15 cellular contexts compared by ENCODE assay signal in genomic region chr19:46355234-46355990, GRCh38. TPM values are rescaled to one million over a fixed set of nuclear protein-coding genes. Genes with fewer than 3 reads are reported as not detected.
DNase-seq lines count a peak whose midpoint lies in the region; ATAC-seq and FAIRE-seq lines count a peak whose summit lies in the region.
"Had no signal": no experiment of that assay in that cellular context is flagged by ENCODE, and none has a peak within 500 bp of the region (broad histone marks: within the 10 kb centered on the region; RNA-seq: fewer than 3 reads in every experiment).

No MANE protein-coding gene starts in this region.

- ATAC-seq in T-cell (replicated peaks in 1 of 4): no peak
- peak; percentile 42 for ATAC-seq in left ventricle myocardium superior

- peaks cover 7 to 9% of the 10 kb centered on the region in 2 donors for H3K36me3 ChIP-seq in small intestine (ENCODE audit: control insufficient read depth in 2 of 2, insufficient read depth in 2 of 2, low read length in 2 of 2)
- H3K36me3 ChIP-seq: colonic mucosa had no signal

- no peak for DNase-seq in activated CD4-positive, alpha-beta T cell treated with anti-CD3 and anti-CD28 coated beads, Interleukin-2, amount 10 ng/mL, durations not matched to agents 24 days and 14 days
- no peak for DNase-seq in activated CD4-positive, alpha-beta T cell treated with anti-CD3 and anti-CD28 coated beads for 4 hours
- DNase-seq in T-cell: no peak
- DNase-seq in left ventricle myocardium superior: no peak
- peak; percentile 73 for DNase-seq in small intestine
- no peak for DNase-seq in AG08396 (ENCODE audit: low spot score)
- no peak for DNase-seq in SIG-M5 treated with dmso at 0.1 percent for 504 hours (lab: John Stamatoyannopoulos, UW; ENCODE audit: unreplicated experiment)
- DNase-seq in cerebellum (ENCODE audit: low spot score): no peak
- DNase-seq: activated CD4-positive, CD25-positive, alpha-beta regulatory T cell; colonic mucosa; HCEC 1CT; KG1; NCI-H187 treated with DMSO at 0.1 percent for 48 hours; NCI-H748 treated with DMSO at 0.1 percent for 48 hours had no signal

- intact Hi-C loops in activated CD4-positive, alpha-beta T cell treated with anti-CD3 and anti-CD28 coated beads, Interleukin-2, amount 10 ng/mL, durations not matched to agents 24 days and 14 days (cut with micrococcal nuclease): no loop called here
- intact Hi-C loops in left ventricle myocardium superior (cut with micrococcal nuclease): no loop called here

- no peaks in the 10 kb centered on the region for H3K9me3 ChIP-seq in small intestine (ENCODE audit: control insufficient read depth, low read depth)
- H3K9me3 ChIP-seq: colonic mucosa, SJSA1 had no signal

- peak overlapping the region; percentile 82 for H3K27ac Mint-ChIP-seq in activated CD4-positive, alpha-beta T cell treated with anti-CD3 and anti-CD28 coated beads, Interleukin-2, amount 10 ng/mL, durations not matched to agents 24 days and 14 days
- H3K27ac Mint-ChIP-seq in T-cell: peak overlapping the region; percentile 56 to 66

- H3K4me3 ChIP-seq in small intestine (ENCODE audit: low read depth in 1 of 2, low read length in 2 of 2): no peak overlapping the region
- H3K4me3 ChIP-seq: colonic mucosa, SJSA1 had no signal

- POLR2A ChIA-PET in T-cell (lab: Charles Lee): interaction anchor here in 1 of 2 donors (0.9 kb wide), 1 partner anchor 8 kb away, joined by 3 read pairs; no protein-coding TSS in a partner anchor

- 72 to 78% (median 73%) methylated on average over 19 of the region's 19 CpGs for WGBS in small intestine, 3 donors

- H3K27ac ChIP-seq in small intestine (ENCODE audit: low read depth in 1 of 2, low read length in 1 of 2): peak overlapping the region in 1 of 2 donors; percentile 4
- H3K27ac ChIP-seq: colonic mucosa, SJSA1 had no signal

- H3K4me1 ChIP-seq in small intestine (ENCODE audit: control insufficient read depth in 2 of 2, insufficient read depth in 1 of 2, low read depth in 1 of 2, low read length in 1 of 2): peaks cover 9 to 13% of the 10 kb centered on the region in 2 donors

- FAIRE-seq in small intestine (lab: Jason Lieb, UNC): no peak

- no peaks in the 10 kb centered on the region for H3K9me3 Mint-ChIP-seq in activated CD4-positive, alpha-beta T cell treated with anti-CD3 and anti-CD28 coated beads, Interleukin-2, amount 10 ng/mL, durations not matched to agents 24 days and 14 days
- H3K9me3 Mint-ChIP-seq in T-cell: no peaks in the 10 kb centered on the region

- H3K36me3 Mint-ChIP-seq in activated CD4-positive, alpha-beta T cell treated with anti-CD3 and anti-CD28 coated beads, Interleukin-2, amount 10 ng/mL, durations not matched to agents 24 days and 14 days (ENCODE audit: low read depth): peaks cover 50% of the 10 kb centered on the region
- H3K36me3 Mint-ChIP-seq in T-cell: peaks cover 23% of the 10 kb centered on the region

- H3K27me3 Mint-ChIP-seq in activated CD4-positive, alpha-beta T cell treated with anti-CD3 and anti-CD28 coated beads, Interleukin-2, amount 10 ng/mL, durations not matched to agents 24 days and 14 days: no peaks in the 10 kb centered on the region
- H3K27me3 Mint-ChIP-seq in T-cell: no peaks in the 10 kb centered on the region

- H3K4me1 Mint-ChIP-seq in activated CD4-positive, alpha-beta T cell treated with anti-CD3 and anti-CD28 coated beads, Interleukin-2, amount 10 ng/mL, durations not matched to agents 24 days and 14 days: peaks cover 33% of the 10 kb centered on the region
- peaks cover 53 to 72% (median 56%) of the 10 kb centered on the region in 3 donors for H3K4me1 Mint-ChIP-seq in T-cell

- CTCF ChIA-PET in T-cell (lab: Charles Lee): interaction anchor here in 1 of 2 donors (0.5 kb wide), 1 partner anchor 9 kb away, joined by 5 read pairs; no protein-coding TSS in a partner anchor

- no peaks in the 10 kb centered on the region for H3K27me3 ChIP-seq in small intestine (ENCODE audit: control insufficient read depth in 2 of 2, insufficient read depth in 2 of 2, low read length in 2 of 2)
- H3K27me3 ChIP-seq: colonic mucosa, SJSA1 had no signal

- peak overlapping the region; percentile 45 for H3K4me3 Mint-ChIP-seq in activated CD4-positive, alpha-beta T cell treated with anti-CD3 and anti-CD28 coated beads, Interleukin-2, amount 10 ng/mL, durations not matched to agents 24 days and 14 days
- H3K4me3 Mint-ChIP-seq in T-cell: no peak overlapping the region

RNA-seq across cellular contexts. Expression of gene PPP5C, which starts 8.5 kb away (rescaled TPM):
- 160 and 169 TPM in 2 replicates for total RNA-seq in activated CD4-positive, alpha-beta T cell treated with anti-CD3 and anti-CD28 coated beads, Interleukin-2, amount 10 ng/mL, durations not matched to agents 24 days and 14 days
- total RNA-seq in T-cell (10 to 100 TPM; 40.3 to 59.7 (median 42.8) TPM), left ventricle myocardium superior (72.5 TPM), cerebellum (49.1 TPM)
- 10 to 100 TPM; 24.0 to 48.9 (median 30.0) TPM for polyA plus RNA-seq in small intestine

RNA-seq across cellular contexts. Expression of gene CCDC8, which starts 58.0 kb away (rescaled TPM):
- not detected in 2 replicates for total RNA-seq in activated CD4-positive, alpha-beta T cell treated with anti-CD3 and anti-CD28 coated beads, Interleukin-2, amount 10 ng/mL, durations not matched to agents 24 days and 14 days
- total RNA-seq in T-cell: under 1 TPM in 3 of 5 donors, not detected in 2; 0.12 to 0.19 (median 0.13) TPM
- total RNA-seq in left ventricle myocardium superior: 33.5 TPM
- 1 to 10 TPM in 2 of 3 donors, not detected in 1; 1.1 to 2.0 TPM for polyA plus RNA-seq in small intestine
- total RNA-seq in cerebellum: 7.7 TPM

RNA-seq across cellular contexts. Expression of gene HIF3A, which starts 58.6 kb away (rescaled TPM):
- not detected in 2 replicates for total RNA-seq in activated CD4-positive, alpha-beta T cell treated with anti-CD3 and anti-CD28 coated beads, Interleukin-2, amount 10 ng/mL, durations not matched to agents 24 days and 14 days
- total RNA-seq in T-cell (under 1 TPM in 3 of 5 donors, not detected in 2; 0.13 to 0.76 (median 0.26) TPM), left ventricle myocardium superior (81.4 TPM), cerebellum (19.9 TPM)
- 10 to 100 TPM in 1 of 3 donors, 1 to 10 TPM in 1, under 1 TPM in 1; 0.89 to 27.9 (median 4.1) TPM for polyA plus RNA-seq in small intestine
- total RNA-seq: SJSA1 had no signal

Comparison
In these comparisons a context has a peak if more than half of its experiments do, and no peak if none do; other contexts are left out.
1. RNA of gene HIF3A, which starts 58.6 kb away (total RNA-seq): 81.4 TPM in left ventricle myocardium superior (single experiment) and 19.9 TPM in cerebellum (single experiment); 0.13 to 0.76 TPM in T-cell and not detected in activated CD4-positive, alpha-beta T cell treated with anti-CD3 and anti-CD28 coated beads, Interleukin-2, amount 10 ng/mL, durations not matched to agents 24 days and 14 days; every median in the first group is over 10 times any median in the second.